ENCODE assay signal across 18 cellular contexts in the genomic region with DNA sequence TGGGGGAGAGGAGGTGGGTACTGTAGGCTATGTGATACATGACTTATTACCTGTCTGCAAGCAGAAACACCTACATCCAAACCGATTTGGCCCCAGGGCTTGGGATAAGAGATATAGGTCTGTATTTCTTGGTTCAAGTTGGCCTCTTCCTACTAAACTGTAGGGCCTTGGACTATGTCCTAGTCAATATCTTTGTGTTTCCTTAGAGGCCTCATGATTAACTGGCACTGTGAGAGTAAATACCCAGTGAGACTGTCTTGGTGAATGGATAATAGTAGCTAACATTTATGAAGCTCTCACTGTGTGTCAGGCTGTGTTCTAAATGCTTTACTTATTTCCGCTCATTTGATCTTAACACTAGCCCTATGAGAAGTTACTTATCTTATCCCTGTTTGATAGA.
A peak's percentile ranks its signal among the peaks of the same experiment; 100 is the strongest.
DNase-seq lines count a peak whose midpoint lies in the region; ATAC-seq and TF ChIP-seq lines count a peak whose summit lies in the region.
"Had no signal": no experiment of that assay in that cellular context is flagged by ENCODE, and none has a peak within 500 bp of the region (broad histone marks: within the 10 kb centered on the region; RNA-seq: fewer than 3 reads in every experiment).

No MANE protein-coding gene starts in this region.

- H3K9me3 ChIP-seq in Caco-2, result no peaks in the 10 kb centered on the region
- H3K9me3 ChIP-seq in KOPT-K1 (ENCODE audit: insufficient read depth, low read length, poor library complexity, severe bottlenecking), result no peaks in the 10 kb centered on the region
- H3K9me3 ChIP-seq: BLaER1 treated with 17β-estradiol and CSF1 and Interleukin-3, amounts not matched to agents 10 nM and 100 nM had no signal

- no peak overlapping the region for H3K4me3 ChIP-seq in Caco-2 (ENCODE audit: low read depth, low read length)
- H3K4me3 ChIP-seq: BLaER1 treated with 17β-estradiol and CSF1 and Interleukin-3, amounts not matched to agents 10 nM and 100 nM had no signal

- CTCF ChIA-PET in Caco-2 (lab: Charles Lee), result interaction anchor here (0.5 to 0.7 kb wide), 2 partner anchors 174 to 346 kb away, joined by 3 to 4 read pairs; no protein-coding TSS in a partner anchor

- intact Hi-C loops in Caco-2 (cut with micrococcal nuclease; ENCODE audit: unreplicated experiment), result no loop called here

- no TSS peak for BruUV-seq in Caco-2 (replicated peaks; lab: Mats Ljungman, UMichigan)

- no peaks in the 10 kb centered on the region for H3K27me3 ChIP-seq in Caco-2 (replicated peaks; ENCODE audit: control insufficient read depth, insufficient read depth, low read length)

- H3K4me3 Mint-ChIP-seq in Caco-2 (ENCODE audit: unreplicated experiment), result no peak overlapping the region
- H3K4me3 Mint-ChIP-seq in effector memory CD8-positive, alpha-beta T cell, result no peak overlapping the region
- no peak overlapping the region for H3K4me3 Mint-ChIP-seq in progenitor cell of endocrine pancreas (ENCODE audit: low read depth)
- no peak overlapping the region for H3K4me3 Mint-ChIP-seq in endothelial cell (ENCODE audit: unreplicated experiment)
- H3K4me3 Mint-ChIP-seq: CD8-positive, alpha-beta memory T cell; IgD-negative memory B cell had no signal

- peaks cover 22% of the 10 kb centered on the region for H3K4me1 Mint-ChIP-seq in Caco-2 (ENCODE audit: low read depth, unreplicated experiment)
- H3K4me1 Mint-ChIP-seq in effector memory CD8-positive, alpha-beta T cell (ENCODE audit: low read depth in 2 of 2), result peaks cover 19 to 26% of the 10 kb centered on the region in 2 donors
- peaks cover 30% of the 10 kb centered on the region for H3K4me1 Mint-ChIP-seq in progenitor cell of endocrine pancreas (ENCODE audit: low read depth)
- no peaks in the 10 kb centered on the region for H3K4me1 Mint-ChIP-seq in endothelial cell (ENCODE audit: unreplicated experiment)

- H3K36me3 ChIP-seq in Caco-2 (ENCODE audit: control insufficient read depth, insufficient read depth, low read length) (no peaks in the 10 kb centered on the region; the same call in 1 of the 2 replicates), KOPT-K1 (ENCODE audit: insufficient read depth, low read length) (peaks cover 92% of the 10 kb centered on the region)

- DNase-seq in Caco-2, result peak in 1 of 2 experiments; percentile 47
- no peak for DNase-seq in effector memory CD8-positive, alpha-beta T cell
- DNase-seq in progenitor cell of endocrine pancreas (ENCODE audit: low spot score, unreplicated experiment), result no peak
- no peak for DNase-seq in SHP77 treated with DMSO at 0.1 percent for 48 hours (lab: John Stamatoyannopoulos, UW)
- DNase-seq in endothelial cell (ENCODE audit: low spot score), result no peak
- DNase-seq: CD8-positive, alpha-beta memory T cell; DMS79 treated with DMSO at 0.1 percent for 48 hours; NCI-H1105 treated with DMSO at 0.1 percent for 48 hours; NCI-H1694; NCI-H2081 treated with DMSO at 0.1 percent for 48 hours; NCI-H510A; NCI-H774; SIG-M5 had no signal

- POLR2A ChIA-PET in Caco-2 (lab: Charles Lee), result no interaction called here

- peak overlapping the region; percentile 18 for H3K27ac ChIP-seq in KOPT-K1 (ENCODE audit: low read depth, low read length, poor library complexity, severe bottlenecking)
- H3K27ac ChIP-seq: BLaER1 treated with 17β-estradiol and CSF1 and Interleukin-3, amounts not matched to agents 10 nM and 100 nM; HL-60 had no signal

- H3K9me3 Mint-ChIP-seq in Caco-2 (ENCODE audit: unreplicated experiment), result no peaks in the 10 kb centered on the region
- H3K9me3 Mint-ChIP-seq in effector memory CD8-positive, alpha-beta T cell, result no peaks in the 10 kb centered on the region
- H3K9me3 Mint-ChIP-seq in progenitor cell of endocrine pancreas (ENCODE audit: low read depth), result no peaks in the 10 kb centered on the region
- no peaks in the 10 kb centered on the region for H3K9me3 Mint-ChIP-seq in endothelial cell (ENCODE audit: unreplicated experiment)
- H3K9me3 Mint-ChIP-seq: CD8-positive, alpha-beta memory T cell; IgD-negative memory B cell had no signal

- H3K4me1 ChIP-seq in Caco-2, result peaks cover 18% of the 10 kb centered on the region; the same call in 1 of the 2 replicates

- H3K27me3 Mint-ChIP-seq in Caco-2 (ENCODE audit: insufficient read depth, unreplicated experiment), result no peaks in the 10 kb centered on the region
- H3K27me3 Mint-ChIP-seq in effector memory CD8-positive, alpha-beta T cell, result no peaks in the 10 kb centered on the region
- no peaks in the 10 kb centered on the region for H3K27me3 Mint-ChIP-seq in progenitor cell of endocrine pancreas
- peaks cover 4% of the 10 kb centered on the region for H3K27me3 Mint-ChIP-seq in endothelial cell (ENCODE audit: unreplicated experiment)
- H3K27me3 Mint-ChIP-seq: CD8-positive, alpha-beta memory T cell; IgD-negative memory B cell had no signal

- H3K36me3 Mint-ChIP-seq in Caco-2 (ENCODE audit: insufficient read depth, unreplicated experiment) (peaks cover 61% of the 10 kb centered on the region), progenitor cell of endocrine pancreas (ENCODE audit: insufficient read depth) (peaks cover 14% of the 10 kb centered on the region), endothelial cell (ENCODE audit: low read depth, unreplicated experiment) (no peaks in the 10 kb centered on the region)
- H3K36me3 Mint-ChIP-seq in effector memory CD8-positive, alpha-beta T cell (ENCODE audit: insufficient read depth), result peaks cover 3% of the 10 kb centered on the region

- TF ChIP-seq CTCF in Caco-2 (IDR thresholded peaks at IDR 0.05; ENCODE audit: insufficient read depth in 1 of 2, low read depth in 1 of 2, low read length in 1 of 2, severe bottlenecking in 1 of 2, unreplicated experiment in 1 of 2), result no peak
- TF ChIP-seq CTCF in progenitor cell of endocrine pancreas (IDR thresholded peaks at IDR 0.05; ENCODE audit: unreplicated experiment), result no peak
- no peak for TF ChIP-seq CTCF in endothelial cell (IDR thresholded peaks at IDR 0.05; ENCODE audit: unreplicated experiment)

- no peak for ATAC-seq in effector memory CD8-positive, alpha-beta T cell (replicated peaks)
- ATAC-seq in HG03196 (IDR thresholded peaks at IDR 0.05; ENCODE audit: unreplicated experiment), result no peak

- H3K27ac Mint-ChIP-seq in Caco-2 (ENCODE audit: unreplicated experiment) (peak overlapping the region; percentile 62), progenitor cell of endocrine pancreas (peak overlapping the region; percentile 26), endothelial cell (ENCODE audit: unreplicated experiment) (no peak overlapping the region)
- H3K27ac Mint-ChIP-seq in effector memory CD8-positive, alpha-beta T cell, result peak overlapping the region; percentile 23 to 77
- H3K27ac Mint-ChIP-seq: CD8-positive, alpha-beta memory T cell; IgD-negative memory B cell had no signal
